In genomic region chr14:50830932-50831703, GRCh38 we compare ENCODE assay signal across 8 cellular contexts. TPM values are rescaled to one million over a fixed set of nuclear protein-coding genes. Genes with fewer than 3 reads are reported as not detected.
DNase-seq lines count a peak whose midpoint lies in the region; ATAC-seq and TF ChIP-seq lines count a peak whose summit lies in the region.

A gene with protein sequence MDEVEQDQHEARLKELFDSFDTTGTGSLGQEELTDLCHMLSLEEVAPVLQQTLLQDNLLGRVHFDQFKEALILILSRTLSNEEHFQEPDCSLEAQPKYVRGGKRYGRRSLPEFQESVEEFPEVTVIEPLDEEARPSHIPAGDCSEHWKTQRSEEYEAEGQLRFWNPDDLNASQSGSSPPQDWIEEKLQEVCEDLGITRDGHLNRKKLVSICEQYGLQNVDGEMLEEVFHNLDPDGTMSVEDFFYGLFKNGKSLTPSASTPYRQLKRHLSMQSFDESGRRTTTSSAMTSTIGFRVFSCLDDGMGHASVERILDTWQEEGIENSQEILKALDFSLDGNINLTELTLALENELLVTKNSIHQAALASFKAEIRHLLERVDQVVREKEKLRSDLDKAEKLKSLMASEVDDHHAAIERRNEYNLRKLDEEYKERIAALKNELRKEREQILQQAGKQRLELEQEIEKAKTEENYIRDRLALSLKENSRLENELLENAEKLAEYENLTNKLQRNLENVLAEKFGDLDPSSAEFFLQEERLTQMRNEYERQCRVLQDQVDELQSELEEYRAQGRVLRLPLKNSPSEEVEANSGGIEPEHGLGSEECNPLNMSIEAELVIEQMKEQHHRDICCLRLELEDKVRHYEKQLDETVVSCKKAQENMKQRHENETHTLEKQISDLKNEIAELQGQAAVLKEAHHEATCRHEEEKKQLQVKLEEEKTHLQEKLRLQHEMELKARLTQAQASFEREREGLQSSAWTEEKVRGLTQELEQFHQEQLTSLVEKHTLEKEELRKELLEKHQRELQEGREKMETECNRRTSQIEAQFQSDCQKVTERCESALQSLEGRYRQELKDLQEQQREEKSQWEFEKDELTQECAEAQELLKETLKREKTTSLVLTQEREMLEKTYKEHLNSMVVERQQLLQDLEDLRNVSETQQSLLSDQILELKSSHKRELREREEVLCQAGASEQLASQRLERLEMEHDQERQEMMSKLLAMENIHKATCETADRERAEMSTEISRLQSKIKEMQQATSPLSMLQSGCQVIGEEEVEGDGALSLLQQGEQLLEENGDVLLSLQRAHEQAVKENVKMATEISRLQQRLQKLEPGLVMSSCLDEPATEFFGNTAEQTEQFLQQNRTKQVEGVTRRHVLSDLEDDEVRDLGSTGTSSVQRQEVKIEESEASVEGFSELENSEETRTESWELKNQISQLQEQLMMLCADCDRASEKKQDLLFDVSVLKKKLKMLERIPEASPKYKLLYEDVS (N-terminal part only) (minus strand): TSS chr14:50831162. CDS start chr14:50822056, 9,106 bp downstream.

- no peaks in the 10 kb centered on the region for H3K27me3 Mint-ChIP-seq in T-cell

- peak within 1 kb of the TSS; percentile 96 to 97 (median 97) for H3K4me3 Mint-ChIP-seq in T-cell

- POLR2A ChIA-PET in GM10248 (lab: Yijun Ruan, JAX) = interaction anchor here (1.0 to 1.9 kb wide), 2 partner anchors 9 to 27 kb away, joined by 3 to 6 read pairs; no protein-coding TSS in a partner anchor
- POLR2A ChIA-PET in HEK293T (lab: Yijun Ruan, JAX) = interaction anchor here (0.7 to 2.1 kb wide), 11 partner anchors 8 to 113 kb away, joined by 3 to 9 read pairs (median 4); partner anchors contain the start of gene PYGL
- POLR2A ChIA-PET in T-cell (lab: Charles Lee) = interaction anchor here (0.5 to 1.3 kb wide), 3 partner anchors 9 to 717 kb away, joined by 3 to 9 read pairs (median 5); no protein-coding TSS in a partner anchor

- no peaks in the 10 kb centered on the region for H3K9me3 ChIP-seq in left ventricle myocardium inferior (replicated peaks)
- H3K9me3 ChIP-seq in prostate gland = no peaks in the 10 kb centered on the region
- H3K9me3 ChIP-seq in vagina = no peaks in the 10 kb centered on the region

- TF ChIP-seq POLR2A in prostate gland (IDR thresholded peaks at IDR 0.05) = peak; percentile 53
- TF ChIP-seq POLR2A in vagina (IDR thresholded peaks at IDR 0.05) = no peak

- no peaks in the 10 kb centered on the region for H3K9me3 Mint-ChIP-seq in T-cell

- peak; percentile 89 for DNase-seq in GM10248 (ENCODE audit: extremely low spot score)
- peak; percentile 79 for DNase-seq in HEK293T (ENCODE audit: extremely low spot score)
- DNase-seq in MV-4-11 (lab: John Stamatoyannopoulos, UW) = peak; percentile 59
- DNase-seq in T-cell = peak; percentile 41 to 77 (median 64)
- DNase-seq in amniotic epithelial cell (ENCODE audit: low read depth) = peak; percentile 69
- peak; percentile 84 for DNase-seq in left ventricle myocardium inferior
- DNase-seq in prostate gland (ENCODE audit: low spot score) = peak; percentile 60
- DNase-seq in vagina (ENCODE audit: extremely low spot score in 2 of 2) = no peak

- under 1% methylated on average over 28 of the region's 96 CpGs for WGBS in prostate gland

- H3K27me3 ChIP-seq in left ventricle myocardium inferior (ENCODE audit: low read depth) = peaks cover 4% of the 10 kb centered on the region
- H3K27me3 ChIP-seq in prostate gland (replicated peaks; ENCODE audit: insufficient read depth) = no peaks in the 10 kb centered on the region
- H3K27me3 ChIP-seq in vagina = no peaks in the 10 kb centered on the region

- no peaks in the 10 kb centered on the region for H3K36me3 ChIP-seq in left ventricle myocardium inferior
- no peaks in the 10 kb centered on the region for H3K36me3 ChIP-seq in prostate gland
- no peaks in the 10 kb centered on the region for H3K36me3 ChIP-seq in vagina

- intact Hi-C loops in left ventricle myocardium inferior (cut with micrococcal nuclease) = no loop called here
- intact Hi-C loops in prostate gland (cut with DNase I) = no loop called here
- intact Hi-C loops in vagina (cut with DNase I) = no loop called here

- H3K4me1 ChIP-seq in left ventricle myocardium inferior (peaks cover 42% of the 10 kb centered on the region), prostate gland (replicated peaks) (no peaks in the 10 kb centered on the region), vagina (peaks cover 30% of the 10 kb centered on the region)

- H3K27ac Mint-ChIP-seq in T-cell = peak within 1 kb of the TSS; percentile 95

- peaks cover 7% of the 10 kb centered on the region for H3K36me3 Mint-ChIP-seq in T-cell

- CTCF ChIA-PET in GM10248 (lab: Yijun Ruan, JAX) (interaction anchor here (1.0 to 5.9 kb wide), 3 partner anchors 9 to 29 kb away, joined by 5 to 41 read pairs (median 9); no protein-coding TSS in a partner anchor), HEK293T (lab: Yijun Ruan, JAX) (no interaction called here), T-cell (lab: Charles Lee) (interaction anchor here in 1 of 2 donors (0.6 to 1.0 kb wide), 3 partner anchors 29 to 66 kb away, joined by 6 to 8 read pairs (median 8); no protein-coding TSS in a partner anchor)

- ATAC-seq in T-cell (replicated peaks in 1 of 4) = peak; percentile 83 to 91 (median 88)

- H3K27ac ChIP-seq in left ventricle myocardium inferior (replicated peaks) = peak within 1 kb of the TSS; percentile 98
- H3K27ac ChIP-seq in prostate gland = peak within 1 kb of the TSS; percentile 83 to 87
- H3K27ac ChIP-seq in vagina = peak within 1 kb of the TSS; percentile 90

- H3K4me3 ChIP-seq in left ventricle myocardium inferior (peak within 1 kb of the TSS; percentile 94), prostate gland (peak within 1 kb of the TSS; percentile 86 to 87), vagina (peak within 1 kb of the TSS; percentile 57 to 99)

- peaks cover 66 to 78% (median 69%) of the 10 kb centered on the region in 3 donors for H3K4me1 Mint-ChIP-seq in T-cell

- no peak for TF ChIP-seq CTCF in GM10248 (IDR thresholded peaks at IDR 0.05; ENCODE audit: control extremely low read depth, extremely low read depth, low read depth, missing control alignments)
- TF ChIP-seq CTCF in left ventricle myocardium inferior (IDR thresholded peaks at IDR 0.05; ENCODE audit: borderline replicate concordance) = no peak
- peak in 1 of 4 experiments; percentile 10 for TF ChIP-seq CTCF in prostate gland (IDR thresholded peaks at IDR 0.05)
- TF ChIP-seq CTCF in vagina (IDR thresholded peaks at IDR 0.05) = no peak

TF ChIP-seq in HEK293T, 16 proteins besides CTCF, POLR2A, EP300 and RAD21:
- no peak for TF ChIP-seq SUZ12 (IDR thresholded peaks at IDR 0.05)
- TF ChIP-seq TARDBP (IDR thresholded peaks at IDR 0.05) = no peak
- TF ChIP-seq FOXM1 (IDR thresholded peaks at IDR 0.05; ENCODE audit: borderline replicate concordance) = 0 out of 2 replicates have a peak, but pooled peaks have one; percentile 24
- TF ChIP-seq L3MBTL2 (conservative IDR thresholded peaks at IDR 0.05) = peak; percentile 66

RNA-seq across cellular contexts. Expression of the gene that starts here (rescaled TPM):
- 100 to 1,000 TPM in 3 of 5 donors, 10 to 100 TPM in 2; 92.8 to 141 (median 106) TPM for total RNA-seq in T-cell
- total RNA-seq in left ventricle myocardium inferior = 27.4 TPM
- 10 to 100 TPM; 14.3 to 20.5 TPM for total RNA-seq in prostate gland
- 29.5 TPM for total RNA-seq in vagina

Comparison
In these comparisons a context has a peak if more than half of its experiments do, and no peak if none do; other contexts are left out.
1. DNase-seq: peak in GM10248 (single experiment), HEK293T (single experiment), MV-4-11 (single experiment), T-cell (34 of 34), amniotic epithelial cell (single experiment), left ventricle myocardium inferior (single experiment) and prostate gland (single experiment); none in vagina (0 of 2).
2. Peak in every context shown above with its lines, with median percentiles within 50 percentile points of each other: H3K27ac ChIP-seq and H3K4me3 ChIP-seq.